In genomic region chr1:111990878-111991760, GRCh38 we compare ENCODE assay signal across 8 cellular contexts. TPM values are rescaled to one million over a fixed set of nuclear protein-coding genes. Genes with fewer than 3 reads are reported as not detected.
DNase-seq lines count a peak whose midpoint lies in the region; ATAC-seq and TF ChIP-seq lines count a peak whose summit lies in the region.

No MANE protein-coding gene starts in this region.

- H3K9me3 ChIP-seq in BLaER1: no peaks in the 10 kb centered on the region
- H3K9me3 ChIP-seq in colonic mucosa: no peaks in the 10 kb centered on the region

- intact Hi-C loops in colonic mucosa (cut with DNase I): no loop called here

- H3K9ac ChIP-seq in BLaER1: no peak overlapping the region
- peak overlapping the region; percentile 46 to 73 for H3K9ac ChIP-seq in colonic mucosa (ENCODE audit: low read depth in 2 of 2, low read length in 2 of 2)

- peak; percentile 47 for ATAC-seq in HG02678 (IDR thresholded peaks at IDR 0.05; ENCODE audit: unreplicated experiment)
- no peak for ATAC-seq in stimulated activated naive CD8-positive, alpha-beta T cell treated with anti-CD3 and anti-CD28 coated beads, Interleukin-15, Interleukin-2, amounts not matched to agents 100 U/mL and 50 U/mL, for 24 hours
- ATAC-seq in GM19395 (IDR thresholded peaks at IDR 0.05; ENCODE audit: unreplicated experiment): no peak

- H3K27ac ChIP-seq in BLaER1: no peak overlapping the region
- H3K27ac ChIP-seq in colonic mucosa: peak overlapping the region; percentile 47

- H3K4me3 ChIP-seq in BLaER1 (peak overlapping the region; percentile 70; the same call in 1 of the 2 replicates), colonic mucosa (peak overlapping the region; percentile 52)

- DNase-seq in NCI-H748 treated with DMSO at 0.1 percent for 48 hours (lab: John Stamatoyannopoulos, UW) (peak; percentile 77), colonic mucosa (peak; percentile 69), left kidney (ENCODE audit: low read depth, low spot score) (peak; percentile 87)
- DNase-seq in stimulated activated naive CD8-positive, alpha-beta T cell treated with anti-CD3 and anti-CD28 coated beads, Interleukin-15, Interleukin-2, amounts not matched to agents 100 U/mL and 50 U/mL, for 24 hours: peak; percentile 9
- no peak for DNase-seq in activated CD8-positive, alpha-beta memory T cell treated with anti-CD3 and anti-CD28 coated beads, Interleukin-2, amount 50 U/mL, for 4 hours

- peaks cover 22% of the 10 kb centered on the region for H3K4me1 ChIP-seq in BLaER1
- no peaks in the 10 kb centered on the region for H3K4me1 ChIP-seq in colonic mucosa

- peak overlapping the region; percentile 98 for H3K4me2 ChIP-seq in BLaER1

- H4K20me1 ChIP-seq in BLaER1: peaks cover 34% of the 10 kb centered on the region

- no peak for TF ChIP-seq CTCF in colonic mucosa (IDR thresholded peaks at IDR 0.05)

- H3K36me3 ChIP-seq in BLaER1: no peaks in the 10 kb centered on the region
- H3K36me3 ChIP-seq in colonic mucosa: no peaks in the 10 kb centered on the region

- H3K27me3 ChIP-seq in BLaER1 (peaks cover 68% of the 10 kb centered on the region), colonic mucosa (peaks cover 25% of the 10 kb centered on the region)

RNA-seq across cellular contexts. Expression of gene KCND3, which starts 1.7 kb away (rescaled TPM):
- 1 to 10 TPM in 1 of 2 donors, under 1 TPM in 1; 0.94 to 3.5 TPM for total RNA-seq in colonic mucosa
